Comparison of ENCODE assay signal across 20 cellular contexts in genomic region chr5:171599396-171599795, GRCh38.
"Had no signal": no experiment of that assay in that cellular context is flagged by ENCODE, and none has a peak within 500 bp of the region (broad histone marks: within the 10 kb centered on the region; RNA-seq: fewer than 3 reads in every experiment).

No MANE protein-coding gene starts in this region.

- H3K9me3 ChIP-seq: esophagus squamous epithelium, gastrocnemius medialis, left lung, prostate gland, thyroid gland had no signal

- ATAC-seq: activated naive CD8-positive, alpha-beta T cell treated with anti-CD3 and anti-CD28 coated beads, Interleukin-2, amount 50 U/mL, for 24 hours; activated T-cell treated with anti-CD3 and anti-CD28 coated beads, Interleukin-2, amount 50 U/mL, for 72 hours; effector memory CD8-positive, alpha-beta T cell; gastrocnemius medialis; left lung had no signal

- H3K36me3 ChIP-seq: esophagus squamous epithelium, gastrocnemius medialis, left lung, prostate gland, thyroid gland had no signal

- H3K9me3 Mint-ChIP-seq: activated CD4-positive, alpha-beta memory T cell treated with anti-CD3 and anti-CD28 coated beads for 36 hours; activated naive CD4-positive, alpha-beta T cell treated with anti-CD3 and anti-CD28 coated beads for 36 hours; activated naive CD8-positive, alpha-beta T cell treated with anti-CD3 and anti-CD28 coated beads, Interleukin-2, amount 50 U/mL, for 24 hours; activated T-cell treated with anti-CD3 and anti-CD28 coated beads, Interleukin-2, amount 50 U/mL, for 72 hours; effector memory CD8-positive, alpha-beta T cell; stimulated activated naive CD8-positive, alpha-beta T cell treated with anti-CD3 and anti-CD28 coated beads, Interleukin-15, Interleukin-2, amounts not matched to agents 100 ng/mL and 50 ng/mL, for 24 hours; T-helper 1 cell treated with Interleukin-12 subunit alpha and Interleukin-12 subunit beta and Interleukin-4 antibody, amounts not matched to agents 30 μg/mL and 1 μg/mL, for 36 hours had no signal

- H3K4me3 Mint-ChIP-seq: activated CD4-positive, alpha-beta memory T cell treated with anti-CD3 and anti-CD28 coated beads for 36 hours; activated naive CD4-positive, alpha-beta T cell treated with anti-CD3 and anti-CD28 coated beads for 36 hours; activated naive CD8-positive, alpha-beta T cell treated with anti-CD3 and anti-CD28 coated beads, Interleukin-2, amount 50 U/mL, for 24 hours; activated T-cell treated with anti-CD3 and anti-CD28 coated beads, Interleukin-2, amount 50 U/mL, for 72 hours; effector memory CD8-positive, alpha-beta T cell; stimulated activated naive CD8-positive, alpha-beta T cell treated with anti-CD3 and anti-CD28 coated beads, Interleukin-15, Interleukin-2, amounts not matched to agents 100 ng/mL and 50 ng/mL, for 24 hours; T-helper 1 cell treated with Interleukin-12 subunit alpha and Interleukin-12 subunit beta and Interleukin-4 antibody, amounts not matched to agents 30 μg/mL and 1 μg/mL, for 36 hours had no signal

- H3K27ac Mint-ChIP-seq: activated CD4-positive, alpha-beta memory T cell treated with anti-CD3 and anti-CD28 coated beads for 36 hours; activated naive CD4-positive, alpha-beta T cell treated with anti-CD3 and anti-CD28 coated beads for 36 hours; activated T-cell treated with anti-CD3 and anti-CD28 coated beads, Interleukin-2, amount 50 U/mL, for 72 hours; effector memory CD8-positive, alpha-beta T cell; stimulated activated naive CD8-positive, alpha-beta T cell treated with anti-CD3 and anti-CD28 coated beads, Interleukin-15, Interleukin-2, amounts not matched to agents 100 ng/mL and 50 ng/mL, for 24 hours; T-helper 1 cell treated with Interleukin-12 subunit alpha and Interleukin-12 subunit beta and Interleukin-4 antibody, amounts not matched to agents 30 μg/mL and 1 μg/mL, for 36 hours had no signal

- H3K27ac ChIP-seq: esophagus squamous epithelium, gastrocnemius medialis, left lung, prostate gland, thyroid gland had no signal

- H3K4me1 ChIP-seq: gastrocnemius medialis, prostate gland had no signal

- H3K27me3 ChIP-seq: left lung, thyroid gland had no signal

- H3K4me3 ChIP-seq: esophagus squamous epithelium, gastrocnemius medialis, left lung, prostate gland, thyroid gland had no signal

- H3K36me3 Mint-ChIP-seq: activated CD4-positive, alpha-beta memory T cell treated with anti-CD3 and anti-CD28 coated beads for 36 hours had no signal

- DNase-seq: activated CD4-positive, alpha-beta memory T cell treated with anti-CD3 and anti-CD28 coated beads for 36 hours; activated CD4-positive, alpha-beta T cell treated with anti-CD3 and anti-CD28 coated beads for 4 hours; activated CD4-positive, CD25-positive, alpha-beta regulatory T cell; activated effector memory CD4-positive, alpha-beta T cell treated with Interleukin-2 at 50 U/mL for 16 hours; activated naive CD4-positive, alpha-beta T cell treated with anti-CD3 and anti-CD28 coated beads for 36 hours; activated naive CD8-positive, alpha-beta T cell treated with anti-CD3 and anti-CD28 coated beads, Interleukin-2, amount 50 U/mL, for 24 hours; activated T-cell treated with anti-CD3 and anti-CD28 coated beads, Interleukin-2, amount 50 U/mL, for 72 hours; caudate nucleus; effector memory CD8-positive, alpha-beta T cell; esophagus squamous epithelium; gastrocnemius medialis; left lung; stimulated activated CD4-positive, alpha-beta T cell treated with anti-CD3 and anti-CD28 coated beads, Interleukin-12 subunit alpha, Interleukin-12 subunit beta, amount 100 ng/mL, for 4 hours; stimulated activated CD4-positive, alpha-beta T cell treated with anti-CD3 and anti-CD28 coated beads, Interleukin-4, amount 100 ng/mL, for 4 hours; substantia nigra; T1000; thyroid gland had no signal
